In the genomic region with DNA sequence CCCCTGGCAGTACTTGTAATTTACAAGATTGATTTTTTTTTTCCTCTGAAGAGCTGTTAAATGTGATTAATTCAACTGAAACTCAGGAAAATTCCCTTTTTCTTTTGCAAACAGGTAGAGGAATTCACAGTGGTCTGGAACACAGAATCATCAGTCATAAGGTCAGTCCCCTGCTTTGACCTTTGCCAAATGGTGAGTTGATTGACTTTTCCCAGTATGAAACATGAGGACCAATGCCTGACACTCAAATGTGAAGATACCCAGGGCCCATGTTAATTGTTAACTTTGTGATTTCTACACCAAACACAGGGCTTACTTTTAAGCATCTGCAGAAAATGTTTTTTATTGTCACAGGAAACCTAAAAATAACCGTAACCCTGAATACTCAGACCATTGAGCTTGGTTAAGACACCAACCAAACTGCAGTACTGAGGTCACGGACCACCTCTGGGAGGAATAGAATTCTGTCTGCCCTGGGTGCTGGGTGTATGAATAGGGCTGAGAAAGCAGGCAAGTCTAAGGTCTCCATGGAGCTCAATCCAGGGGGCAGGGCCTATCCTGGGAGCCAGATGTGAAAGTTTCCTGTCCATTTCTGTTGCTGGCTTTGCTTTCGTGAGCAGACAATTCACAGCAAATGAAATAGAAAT, we compare ENCODE assay signal across 17 cellular contexts.
DNase-seq lines count a peak whose midpoint lies in the region; ATAC-seq, FAIRE-seq and TF ChIP-seq lines count a peak whose summit lies in the region.
"Had no signal": no experiment of that assay in that cellular context is flagged by ENCODE, and none has a peak within 500 bp of the region (broad histone marks: within the 10 kb centered on the region; RNA-seq: fewer than 3 reads in every experiment).

No MANE protein-coding gene starts in this region.

- H3K9me3 ChIP-seq in left ventricle myocardium inferior (replicated peaks) (no peaks in the 10 kb centered on the region), OCI-LY3 (ENCODE audit: insufficient read depth, low read length) (no peaks in the 10 kb centered on the region), tibial nerve (no peaks in the 10 kb centered on the region)
- H3K9me3 ChIP-seq in CD8-positive, alpha-beta memory T cell (ENCODE audit: low read length) = no peaks in the 10 kb centered on the region
- H3K9me3 ChIP-seq: A549, vagina had no signal

- peak overlapping the region; percentile 74 for H3K27ac ChIP-seq in left ventricle myocardium inferior (replicated peaks)
- peak overlapping the region; percentile 83 for H3K27ac ChIP-seq in OCI-LY3 (ENCODE audit: low read length)
- peak overlapping the region in 3 of 4 donors; percentile 31 to 91 (median 77) for H3K27ac ChIP-seq in tibial nerve
- H3K27ac ChIP-seq in CD8-positive, alpha-beta memory T cell (ENCODE audit: low read depth, low read length) = no peak overlapping the region
- H3K27ac ChIP-seq: A549, KMS-11, vagina had no signal

- H3K9ac ChIP-seq in OCI-LY3 (ENCODE audit: low read length) = 0 out of 2 replicates have a peak overlapping the region, but pooled peaks have one; percentile 0
- H3K9ac ChIP-seq: KMS-11 had no signal

- ATAC-seq in Right ventricle myocardium inferior (no peak), HG02759 (IDR thresholded peaks at IDR 0.05; ENCODE audit: unreplicated experiment) (peak; percentile 64)
- ATAC-seq: A549 had no signal

- no peak for TF ChIP-seq EP300 in tibial nerve (IDR thresholded peaks at IDR 0.05)

- intact Hi-C loops in left ventricle myocardium inferior (cut with micrococcal nuclease) (no loop called here), Right ventricle myocardium inferior (cut with DNase I) (no loop called here)

- no peak overlapping the region for H3K4me3 Mint-ChIP-seq in CD8-positive, alpha-beta memory T cell
- H3K4me3 Mint-ChIP-seq: activated CD4-positive, alpha-beta memory T cell treated with anti-CD3 and anti-CD28 coated beads for 36 hours; activated naive CD8-positive, alpha-beta T cell treated with anti-CD3 and anti-CD28 coated beads, Interleukin-2, amount 10 ng/mL, durations not matched to agents 7 days and 5 days had no signal

- no peak overlapping the region for H3K4me3 ChIP-seq in left ventricle myocardium inferior
- H3K4me3 ChIP-seq in OCI-LY3 (ENCODE audit: low read length) = 0 out of 2 replicates have a peak overlapping the region, but pooled peaks have one; percentile 56
- H3K4me3 ChIP-seq in tibial nerve = no peak overlapping the region
- no peak overlapping the region for H3K4me3 ChIP-seq in CD8-positive, alpha-beta memory T cell (ENCODE audit: low read length)
- H3K4me3 ChIP-seq: A549, vagina had no signal

- no peaks in the 10 kb centered on the region for H3K79me2 ChIP-seq in OCI-LY3 (ENCODE audit: low read length)

- peaks cover 14 to 68% of the 10 kb centered on the region in 2 donors for H3K27me3 Mint-ChIP-seq in CD8-positive, alpha-beta memory T cell

- peak overlapping the region; percentile 74 for H3K4me2 ChIP-seq in OCI-LY3 (ENCODE audit: low read length)
- H3K4me2 ChIP-seq: A549, KMS-11 had no signal

- no peak for FAIRE-seq in D721Med (lab: Jason Lieb, UNC)
- FAIRE-seq: A549, keratinocyte had no signal

- TF ChIP-seq CTCF in left ventricle myocardium inferior (IDR thresholded peaks at IDR 0.05; ENCODE audit: borderline replicate concordance) (no peak), OCI-LY3 (IDR thresholded peaks at IDR 0.05; ENCODE audit: low read depth, low read length) (no peak), tibial nerve (IDR thresholded peaks at IDR 0.05) (no peak), D721Med (IDR thresholded peaks at IDR 0.05; ENCODE audit: insufficient read depth, missing control alignments) (no peak)

- no peaks in the 10 kb centered on the region for H3K36me3 Mint-ChIP-seq in CD8-positive, alpha-beta memory T cell
- H3K36me3 Mint-ChIP-seq: activated CD4-positive, alpha-beta memory T cell treated with anti-CD3 and anti-CD28 coated beads for 36 hours; activated naive CD8-positive, alpha-beta T cell treated with anti-CD3 and anti-CD28 coated beads, Interleukin-2, amount 10 ng/mL, durations not matched to agents 7 days and 5 days had no signal

- peaks cover 0 to 2% (median 0%) of the 10 kb centered on the region in 5 donors for H3K9me3 Mint-ChIP-seq in CD8-positive, alpha-beta memory T cell
- H3K9me3 Mint-ChIP-seq: activated CD4-positive, alpha-beta memory T cell treated with anti-CD3 and anti-CD28 coated beads for 36 hours had no signal

- H3K27me3 ChIP-seq in left ventricle myocardium inferior (ENCODE audit: low read depth) = no peaks in the 10 kb centered on the region
- H3K27me3 ChIP-seq in OCI-LY3 (ENCODE audit: low read depth, low read length) = no peaks in the 10 kb centered on the region
- H3K27me3 ChIP-seq in tibial nerve = no peaks in the 10 kb centered on the region
- H3K27me3 ChIP-seq in CD8-positive, alpha-beta memory T cell (ENCODE audit: insufficient read depth, low read length, poor library complexity, severe bottlenecking) = no peaks in the 10 kb centered on the region
- H3K27me3 ChIP-seq: vagina had no signal

- H3K4me1 ChIP-seq in left ventricle myocardium inferior (peaks cover 36% of the 10 kb centered on the region), OCI-LY3 (ENCODE audit: low read length) (peaks cover 49% of the 10 kb centered on the region), tibial nerve (peaks cover 0 to 34% (median 7%) of the 10 kb centered on the region in 4 donors)
- H3K4me1 ChIP-seq in CD8-positive, alpha-beta memory T cell (ENCODE audit: insufficient read depth, low read length) = no peaks in the 10 kb centered on the region

- no peak for DNase-seq in left ventricle myocardium inferior
- DNase-seq in Right ventricle myocardium inferior (ENCODE audit: missing footprints) = no peak
- DNase-seq in tibial nerve (ENCODE audit: low spot score in 2 of 2) = no peak
- no peak for DNase-seq in D721Med (ENCODE audit: insufficient read length, low spot score)
- no peak for DNase-seq in CD8-positive, alpha-beta memory T cell
- no peak for DNase-seq in NCI-H1436 treated with DMSO at 0.1 percent for 48 hours (lab: John Stamatoyannopoulos, UW)
- DNase-seq: activated CD4-positive, alpha-beta memory T cell treated with anti-CD3 and anti-CD28 coated beads for 36 hours; activated naive CD8-positive, alpha-beta T cell treated with anti-CD3 and anti-CD28 coated beads, Interleukin-2, amount 10 ng/mL, durations not matched to agents 7 days and 5 days; activated T-cell treated with anti-CD3 and anti-CD28 coated beads, Interleukin-2, amount 50 U/mL, for 48 hours; effector CD8-positive, alpha-beta T cell; NCI-H1105 had no signal

- H4K20me1 ChIP-seq in OCI-LY3 (ENCODE audit: insufficient read depth, low read length) = no peaks in the 10 kb centered on the region

- CTCF ChIA-PET in CD8-positive, alpha-beta memory T cell (lab: Charles Lee) = no interaction called here

- no peaks in the 10 kb centered on the region for H3K4me1 Mint-ChIP-seq in CD8-positive, alpha-beta memory T cell
- H3K4me1 Mint-ChIP-seq: activated naive CD8-positive, alpha-beta T cell treated with anti-CD3 and anti-CD28 coated beads, Interleukin-2, amount 10 ng/mL, durations not matched to agents 7 days and 5 days had no signal

- no peak for TF ChIP-seq POLR2A in tibial nerve (IDR thresholded peaks at IDR 0.05)

- H3K36me3 ChIP-seq in left ventricle myocardium inferior (no peaks in the 10 kb centered on the region), OCI-LY3 (replicated peaks; ENCODE audit: low read depth, low read length) (no peaks in the 10 kb centered on the region), tibial nerve (no peaks in the 10 kb centered on the region)
- H3K36me3 ChIP-seq in CD8-positive, alpha-beta memory T cell (ENCODE audit: insufficient read depth, low read length) = no peaks in the 10 kb centered on the region
- H3K36me3 ChIP-seq: vagina had no signal

- POLR2A ChIA-PET in CD8-positive, alpha-beta memory T cell (lab: Charles Lee) = no interaction called here

- no peak overlapping the region for H2AFZ ChIP-seq in OCI-LY3 (ENCODE audit: low read depth, low read length)

- WGBS in tibial nerve, 2 donors = 92 to 96% methylated on average over 3 of the region's 3 CpGs

- H3K27ac Mint-ChIP-seq in CD8-positive, alpha-beta memory T cell = no peak overlapping the region
- H3K27ac Mint-ChIP-seq: activated CD4-positive, alpha-beta memory T cell treated with anti-CD3 and anti-CD28 coated beads for 36 hours; activated naive CD8-positive, alpha-beta T cell treated with anti-CD3 and anti-CD28 coated beads, Interleukin-2, amount 10 ng/mL, durations not matched to agents 7 days and 5 days had no signal
